ENCODE assay signal across 10 cellular contexts in genomic region chr14:31270196-31270772, GRCh38.
DNase-seq lines count a peak whose midpoint lies in the region; ATAC-seq, FAIRE-seq and TF ChIP-seq lines count a peak whose summit lies in the region.
"Had no signal": no experiment of that assay in that cellular context is flagged by ENCODE, and none has a peak within 500 bp of the region (broad histone marks: within the 10 kb centered on the region; RNA-seq: fewer than 3 reads in every experiment).

No MANE protein-coding gene starts in this region.

- H3K27ac ChIP-seq in A549 (no peak overlapping the region), SJCRH30 (no peak overlapping the region)

- FAIRE-seq in A549 (lab: Jason Lieb, UNC): no peak

- CTCF ChIA-PET in A549 (lab: Yijun Ruan, JAX): interaction anchor here (1.5 to 2.1 kb wide), 2 partner anchors 11 to 63 kb away, joined by 4 to 5 read pairs; partner anchors contain the start of gene HECTD1

- H3K9me3 ChIP-seq in A549 (0 out of 3 replicates have a peak, but pooled peaks cover under 1% of the 10 kb centered on the region), SJCRH30 (replicated peaks) (0 out of 2 replicates have a peak, but pooled peaks cover 3% of the 10 kb centered on the region)

- no peak overlapping the region for H3K4me3 ChIP-seq in A549
- no peak overlapping the region for H3K4me3 ChIP-seq in GM12865 (ENCODE audit: low read depth, low read length)
- H3K4me3 ChIP-seq in SJCRH30: no peak overlapping the region
- no peak overlapping the region for H3K4me3 ChIP-seq in fibroblast of the aortic adventitia (ENCODE audit: low read depth, low read length)

- POLR2A ChIA-PET in A549 (lab: Yijun Ruan, JAX): no interaction called here

- 91% methylated on average over 2 of the region's 4 CpGs for WGBS in A549 (ENCODE audit: missing lambda C conversion rate)

- no peaks in the 10 kb centered on the region for H3K4me1 ChIP-seq in A549
- H3K4me1 ChIP-seq in SJCRH30: no peaks in the 10 kb centered on the region

- no peak overlapping the region for H3K4me2 ChIP-seq in A549

- TF ChIP-seq RAD21 in A549 (conservative IDR thresholded peaks at IDR 0.05 in 1 of 2, IDR thresholded peaks at IDR 0.05 in 1 of 2): peak in 1 of 2 experiments; percentile 40; a peak in 2 of 5 replicates

- ATAC-seq in A549 (peak in 1 of 2 experiments; percentile 74; a peak in 3 of 6 replicates), HG02870 (IDR thresholded peaks at IDR 0.05; ENCODE audit: unreplicated experiment) (no peak), left ventricle myocardium superior (no peak)

- intact Hi-C loops in left ventricle myocardium superior (cut with micrococcal nuclease): no loop called here

- TF ChIP-seq POLR2A in A549 (IDR thresholded peaks at IDR 0.05; ENCODE audit: low read length): no peak

- peak in 1 of 2 experiments; percentile 53 for DNase-seq in A549 (ENCODE audit: low read depth in 1 of 2, low spot score in 1 of 2)
- peak; percentile 66 for DNase-seq in GM12865 (ENCODE audit: low read depth)
- peak; percentile 11 to 38 for DNase-seq in SJCRH30
- peak; percentile 17 for DNase-seq in fibroblast of the aortic adventitia (ENCODE audit: low read depth)
- DNase-seq in NOMO-1 treated with DMSO at 0.1 percent for 48 hours (lab: John Stamatoyannopoulos, UW; ENCODE audit: unreplicated experiment): no peak
- DNase-seq in SK-N-DZ (ENCODE audit: low spot score): no peak
- DNase-seq in left ventricle myocardium superior: no peak
- DNase-seq: naive B cell, NCI-H187 had no signal

- H3K36me3 ChIP-seq in SJCRH30: no peaks in the 10 kb centered on the region

- no peaks in the 10 kb centered on the region for H3K27me3 ChIP-seq in SJCRH30

- peak; percentile 14; the same call in 1 of the 3 replicates for TF ChIP-seq CTCF in A549 (IDR thresholded peaks at IDR 0.05)
- peak; percentile 57 for TF ChIP-seq CTCF in GM12865 (IDR thresholded peaks at IDR 0.05; ENCODE audit: insufficient read depth, low read depth, low read length, missing control alignments)
- peak; percentile 52 for TF ChIP-seq CTCF in fibroblast of the aortic adventitia (IDR thresholded peaks at IDR 0.05; ENCODE audit: insufficient read depth, low read length)

- no peak for TF ChIP-seq EP300 in A549 (IDR thresholded peaks at IDR 0.05)

TF ChIP-seq in A549, 52 proteins besides CTCF, POLR2A, EP300 and RAD21:
- no peak for TF ChIP-seq EHMT2 (IDR thresholded peaks at IDR 0.05; ENCODE audit: low read depth)

Comparison
In these comparisons a context has a peak if more than half of its experiments do, and no peak if none do; other contexts are left out.
1. DNase-seq: peak in GM12865 (single experiment), SJCRH30 (2 of 2) and fibroblast of the aortic adventitia (single experiment); none in NOMO-1 treated with DMSO at 0.1 percent for 48 hours (single experiment), SK-N-DZ (single experiment) and left ventricle myocardium superior (single experiment).
2. Peak in every context shown above with its lines, with median percentiles within 50 percentile points of each other: CTCF ChIP-seq.